1 cellular context compared by ENCODE assay signal in the genomic region with DNA sequence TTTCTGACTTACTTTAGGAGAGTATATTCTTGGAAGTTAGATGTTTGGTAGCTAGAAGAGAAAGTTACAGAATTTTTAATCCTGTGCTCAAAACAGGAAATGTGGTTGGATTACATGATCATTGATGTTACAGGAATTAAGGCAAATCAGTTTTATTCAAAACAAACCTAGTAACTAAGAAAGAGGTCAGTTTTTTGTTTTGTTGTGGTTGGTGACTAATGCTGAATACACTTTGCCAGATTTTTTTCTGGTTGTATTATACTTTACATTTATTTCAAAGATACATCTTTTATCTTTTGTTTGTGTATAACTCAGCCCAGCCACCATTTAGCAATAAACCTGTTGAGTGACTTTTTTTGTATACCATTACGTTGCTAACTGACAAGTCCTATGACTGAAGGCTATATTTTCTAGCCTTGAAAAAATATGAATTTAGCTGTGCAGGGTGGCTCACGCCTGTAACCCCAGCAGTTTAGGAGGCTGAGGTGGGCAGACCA.
TF ChIP-seq lines count a peak whose summit lies in the region.

No MANE protein-coding gene starts in this region.

TF ChIP-seq in IMR-90, 13 proteins besides CTCF, POLR2A, EP300 and RAD21 (continued from another document):
- TF ChIP-seq, protein P1, sequence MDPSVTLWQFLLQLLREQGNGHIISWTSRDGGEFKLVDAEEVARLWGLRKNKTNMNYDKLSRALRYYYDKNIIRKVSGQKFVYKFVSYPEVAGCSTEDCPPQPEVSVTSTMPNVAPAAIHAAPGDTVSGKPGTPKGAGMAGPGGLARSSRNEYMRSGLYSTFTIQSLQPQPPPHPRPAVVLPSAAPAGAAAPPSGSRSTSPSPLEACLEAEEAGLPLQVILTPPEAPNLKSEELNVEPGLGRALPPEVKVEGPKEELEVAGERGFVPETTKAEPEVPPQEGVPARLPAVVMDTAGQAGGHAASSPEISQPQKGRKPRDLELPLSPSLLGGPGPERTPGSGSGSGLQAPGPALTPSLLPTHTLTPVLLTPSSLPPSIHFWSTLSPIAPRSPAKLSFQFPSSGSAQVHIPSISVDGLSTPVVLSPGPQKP (IDR thresholded peaks at IDR 0.05; ENCODE audit: borderline replicate concordance, low read depth, low read length): no peak
- TF ChIP-seq SMC3 (IDR thresholded peaks at IDR 0.05; ENCODE audit: low read depth, low read length): no peak
- no peak for TF ChIP-seq NFE2L2 (IDR thresholded peaks at IDR 0.05; ENCODE audit: low read depth, low read length)
- TF ChIP-seq FOS (IDR thresholded peaks at IDR 0.05; ENCODE audit: low read depth, low read length): peak; percentile 48; the same call in 1 of the 2 replicates
- 0 out of 2 replicates have a peak, but pooled peaks have one; percentile 18 for TF ChIP-seq BHLHE40 (IDR thresholded peaks at IDR 0.05; ENCODE audit: low read depth, low read length)
